ENCODE assay signal across 2 cellular contexts in the genomic region with DNA sequence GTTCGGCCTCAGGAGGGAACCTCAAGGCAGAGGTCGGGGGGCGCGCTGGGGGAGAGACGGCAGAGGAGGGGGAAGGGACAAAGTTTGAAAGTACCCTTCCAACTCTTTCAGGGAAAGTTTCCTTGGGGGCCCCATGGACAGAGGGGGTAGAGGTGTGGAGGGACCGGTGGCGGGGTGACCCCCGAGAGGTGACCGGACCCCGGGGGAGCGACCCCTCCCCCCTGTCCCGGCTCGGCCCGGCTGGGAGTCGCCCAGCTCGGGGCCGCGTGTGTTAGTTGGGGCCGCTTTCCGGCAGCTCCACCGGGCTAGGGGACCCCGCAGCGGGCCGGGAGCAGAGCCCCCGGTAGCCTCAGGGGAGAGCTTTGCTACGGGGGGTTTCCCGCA.
TF ChIP-seq lines count a peak whose summit lies in the region.

No MANE protein-coding gene starts in this region.

TF ChIP-seq in SK-N-SH, 30 proteins besides CTCF, POLR2A, EP300 and RAD21 (continued from another document):
- TF ChIP-seq, protein P1, sequence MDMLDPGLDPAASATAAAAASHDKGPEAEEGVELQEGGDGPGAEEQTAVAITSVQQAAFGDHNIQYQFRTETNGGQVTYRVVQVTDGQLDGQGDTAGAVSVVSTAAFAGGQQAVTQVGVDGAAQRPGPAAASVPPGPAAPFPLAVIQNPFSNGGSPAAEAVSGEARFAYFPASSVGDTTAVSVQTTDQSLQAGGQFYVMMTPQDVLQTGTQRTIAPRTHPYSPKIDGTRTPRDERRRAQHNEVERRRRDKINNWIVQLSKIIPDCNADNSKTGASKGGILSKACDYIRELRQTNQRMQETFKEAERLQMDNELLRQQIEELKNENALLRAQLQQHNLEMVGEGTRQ (IDR thresholded peaks at IDR 0.05; ENCODE audit: borderline replicate concordance, low read depth, low read length): no peak
- TF ChIP-seq, protein P2, sequence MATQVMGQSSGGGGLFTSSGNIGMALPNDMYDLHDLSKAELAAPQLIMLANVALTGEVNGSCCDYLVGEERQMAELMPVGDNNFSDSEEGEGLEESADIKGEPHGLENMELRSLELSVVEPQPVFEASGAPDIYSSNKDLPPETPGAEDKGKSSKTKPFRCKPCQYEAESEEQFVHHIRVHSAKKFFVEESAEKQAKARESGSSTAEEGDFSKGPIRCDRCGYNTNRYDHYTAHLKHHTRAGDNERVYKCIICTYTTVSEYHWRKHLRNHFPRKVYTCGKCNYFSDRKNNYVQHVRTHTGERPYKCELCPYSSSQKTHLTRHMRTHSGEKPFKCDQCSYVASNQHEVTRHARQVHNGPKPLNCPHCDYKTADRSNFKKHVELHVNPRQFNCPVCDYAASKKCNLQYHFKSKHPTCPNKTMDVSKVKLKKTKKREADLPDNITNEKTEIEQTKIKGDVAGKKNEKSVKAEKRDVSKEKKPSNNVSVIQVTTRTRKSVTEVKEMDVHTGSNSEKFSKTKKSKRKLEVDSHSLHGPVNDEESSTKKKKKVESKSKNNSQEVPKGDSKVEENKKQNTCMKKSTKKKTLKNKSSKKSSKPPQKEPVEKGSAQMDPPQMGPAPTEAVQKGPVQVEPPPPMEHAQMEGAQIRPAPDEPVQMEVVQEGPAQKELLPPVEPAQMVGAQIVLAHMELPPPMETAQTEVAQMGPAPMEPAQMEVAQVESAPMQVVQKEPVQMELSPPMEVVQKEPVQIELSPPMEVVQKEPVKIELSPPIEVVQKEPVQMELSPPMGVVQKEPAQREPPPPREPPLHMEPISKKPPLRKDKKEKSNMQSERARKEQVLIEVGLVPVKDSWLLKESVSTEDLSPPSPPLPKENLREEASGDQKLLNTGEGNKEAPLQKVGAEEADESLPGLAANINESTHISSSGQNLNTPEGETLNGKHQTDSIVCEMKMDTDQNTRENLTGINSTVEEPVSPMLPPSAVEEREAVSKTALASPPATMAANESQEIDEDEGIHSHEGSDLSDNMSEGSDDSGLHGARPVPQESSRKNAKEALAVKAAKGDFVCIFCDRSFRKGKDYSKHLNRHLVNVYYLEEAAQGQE (IDR thresholded peaks at IDR 0.05; ENCODE audit: low read depth, low read length): no peak
- TF ChIP-seq MEF2A (IDR thresholded peaks at IDR 0.05; ENCODE audit: borderline replicate concordance, low read depth): no peak
- TF ChIP-seq YY1 (IDR thresholded peaks at IDR 0.05; ENCODE audit: low read depth): no peak
- TF ChIP-seq PBX3 (IDR thresholded peaks at IDR 0.05): no peak
- no peak for TF ChIP-seq EZH2phosphoT487 (IDR thresholded peaks at IDR 0.05; ENCODE audit: borderline replicate concordance, low read depth)
- no peak for TF ChIP-seq GATA2 (CRISPR knock-in tag; IDR thresholded peaks at IDR 0.05)
- TF ChIP-seq, protein P3, sequence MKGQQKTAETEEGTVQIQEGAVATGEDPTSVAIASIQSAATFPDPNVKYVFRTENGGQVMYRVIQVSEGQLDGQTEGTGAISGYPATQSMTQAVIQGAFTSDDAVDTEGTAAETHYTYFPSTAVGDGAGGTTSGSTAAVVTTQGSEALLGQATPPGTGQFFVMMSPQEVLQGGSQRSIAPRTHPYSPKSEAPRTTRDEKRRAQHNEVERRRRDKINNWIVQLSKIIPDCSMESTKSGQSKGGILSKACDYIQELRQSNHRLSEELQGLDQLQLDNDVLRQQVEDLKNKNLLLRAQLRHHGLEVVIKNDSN (IDR thresholded peaks at IDR 0.05; ENCODE audit: borderline replicate concordance, low read depth): no peak
- TF ChIP-seq FOXJ3 (CRISPR knock-in tag; IDR thresholded peaks at IDR 0.05): no peak
- TF ChIP-seq ELF1 (IDR thresholded peaks at IDR 0.05): no peak

TF ChIP-seq in SK-N-SH treated with all-trans-retinoic acid at 6 μM for 48 hours, 23 proteins besides CTCF, POLR2A, EP300 and RAD21 (continued from another document):
- TF ChIP-seq, protein P4, sequence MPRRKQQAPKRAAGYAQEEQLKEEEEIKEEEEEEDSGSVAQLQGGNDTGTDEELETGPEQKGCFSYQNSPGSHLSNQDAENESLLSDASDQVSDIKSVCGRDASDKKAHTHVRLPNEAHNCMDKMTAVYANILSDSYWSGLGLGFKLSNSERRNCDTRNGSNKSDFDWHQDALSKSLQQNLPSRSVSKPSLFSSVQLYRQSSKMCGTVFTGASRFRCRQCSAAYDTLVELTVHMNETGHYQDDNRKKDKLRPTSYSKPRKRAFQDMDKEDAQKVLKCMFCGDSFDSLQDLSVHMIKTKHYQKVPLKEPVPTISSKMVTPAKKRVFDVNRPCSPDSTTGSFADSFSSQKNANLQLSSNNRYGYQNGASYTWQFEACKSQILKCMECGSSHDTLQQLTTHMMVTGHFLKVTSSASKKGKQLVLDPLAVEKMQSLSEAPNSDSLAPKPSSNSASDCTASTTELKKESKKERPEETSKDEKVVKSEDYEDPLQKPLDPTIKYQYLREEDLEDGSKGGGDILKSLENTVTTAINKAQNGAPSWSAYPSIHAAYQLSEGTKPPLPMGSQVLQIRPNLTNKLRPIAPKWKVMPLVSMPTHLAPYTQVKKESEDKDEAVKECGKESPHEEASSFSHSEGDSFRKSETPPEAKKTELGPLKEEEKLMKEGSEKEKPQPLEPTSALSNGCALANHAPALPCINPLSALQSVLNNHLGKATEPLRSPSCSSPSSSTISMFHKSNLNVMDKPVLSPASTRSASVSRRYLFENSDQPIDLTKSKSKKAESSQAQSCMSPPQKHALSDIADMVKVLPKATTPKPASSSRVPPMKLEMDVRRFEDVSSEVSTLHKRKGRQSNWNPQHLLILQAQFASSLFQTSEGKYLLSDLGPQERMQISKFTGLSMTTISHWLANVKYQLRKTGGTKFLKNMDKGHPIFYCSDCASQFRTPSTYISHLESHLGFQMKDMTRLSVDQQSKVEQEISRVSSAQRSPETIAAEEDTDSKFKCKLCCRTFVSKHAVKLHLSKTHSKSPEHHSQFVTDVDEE (CRISPR knock-in tag; IDR thresholded peaks at IDR 0.05): no peak
- TF ChIP-seq PATZ1 (CRISPR knock-in tag; IDR thresholded peaks at IDR 0.05; ENCODE audit: borderline replicate concordance): no peak
- no peak for TF ChIP-seq ZNF70 (CRISPR knock-in tag; IDR thresholded peaks at IDR 0.05)
- no peak for TF ChIP-seq TCF4 (CRISPR knock-in tag; IDR thresholded peaks at IDR 0.05; ENCODE audit: borderline replicate concordance)
- TF ChIP-seq SNAI2 (CRISPR knock-in tag; IDR thresholded peaks at IDR 0.05): no peak
TF ChIP-seq in SK-N-SH treated with all-trans-retinoic acid at 6 μM for 48 hours: peak in this region for 0.
